Comparison of ENCODE assay signal across 8 cellular contexts in genomic region chr14:23120405-23121251, GRCh38. TPM values are rescaled to one million over a fixed set of nuclear protein-coding genes. Genes with fewer than 3 reads are reported as not detected.
A peak's percentile ranks its signal among the peaks of the same experiment; 100 is the strongest.
DNase-seq lines count a peak whose midpoint lies in the region; ATAC-seq and TF ChIP-seq lines count a peak whose summit lies in the region.

No MANE protein-coding gene starts in this region.

- H3K4me3 ChIP-seq in Peyer's patch, result peak overlapping the region in 1 of 4 donors; percentile 2
- no peak overlapping the region for H3K4me3 ChIP-seq in esophagus muscularis mucosa

- H3K36me3 ChIP-seq in Peyer's patch (no peaks in the 10 kb centered on the region), esophagus muscularis mucosa (no peaks in the 10 kb centered on the region)

- H3K27me3 Mint-ChIP-seq in naive B cell, result peaks cover 3 to 7% (median 5%) of the 10 kb centered on the region in 3 donors

- H3K27ac ChIP-seq in Peyer's patch (peak overlapping the region in 2 of 4 donors; percentile 52 to 84), esophagus muscularis mucosa (replicated peaks in 1 of 4) (peak overlapping the region in 1 of 4 donors; percentile 48)

- peak; percentile 95 for DNase-seq in DMS 273 (lab: John Stamatoyannopoulos, UW; ENCODE audit: unreplicated experiment)
- DNase-seq in LoVo (ENCODE audit: low spot score), result peak; percentile 89
- DNase-seq in Peyer's patch, result peak; percentile 88 to 96 (median 90)
- DNase-seq in activated T-cell treated with anti-CD3 and anti-CD28 coated beads, Interleukin-2, amount 50 U/mL, for 48 hours, result peak; percentile 89 to 90
- DNase-seq in esophagus muscularis mucosa (ENCODE audit: extremely low spot score), result peak; percentile 97
- DNase-seq in naive B cell, result peak; percentile 71
- DNase-seq in stimulated activated effector memory CD8-positive, alpha-beta T cell treated with anti-CD3 and anti-CD28 coated beads, Interleukin-12 subunit alpha, Interleukin-12 subunit beta, amount 100 ng/mL, for 72 hours (ENCODE audit: low spot score in 2 of 2), result peak; percentile 69 to 91

- no peaks in the 10 kb centered on the region for H3K27me3 ChIP-seq in Peyer's patch
- H3K27me3 ChIP-seq in esophagus muscularis mucosa, result peaks cover 0 to 26% (median 0%) of the 10 kb centered on the region in 4 donors

- H3K4me1 Mint-ChIP-seq in naive B cell, result peaks cover 30 to 37% (median 34%) of the 10 kb centered on the region in 3 donors
- peaks cover 26% of the 10 kb centered on the region for H3K4me1 Mint-ChIP-seq in stimulated activated effector memory CD8-positive, alpha-beta T cell treated with anti-CD3 and anti-CD28 coated beads, Interleukin-12 subunit alpha, Interleukin-12 subunit beta, amount 100 ng/mL, for 72 hours

- peak overlapping the region; percentile 41 to 97 (median 93) for H3K27ac Mint-ChIP-seq in naive B cell
- H3K27ac Mint-ChIP-seq in stimulated activated effector memory CD8-positive, alpha-beta T cell treated with anti-CD3 and anti-CD28 coated beads, Interleukin-12 subunit alpha, Interleukin-12 subunit beta, amount 100 ng/mL, for 72 hours, result peak overlapping the region; percentile 84

- no peaks in the 10 kb centered on the region for H3K36me3 Mint-ChIP-seq in naive B cell
- H3K36me3 Mint-ChIP-seq in stimulated activated effector memory CD8-positive, alpha-beta T cell treated with anti-CD3 and anti-CD28 coated beads, Interleukin-12 subunit alpha, Interleukin-12 subunit beta, amount 100 ng/mL, for 72 hours, result no peaks in the 10 kb centered on the region

- no peak for TF ChIP-seq EP300 in esophagus muscularis mucosa (IDR thresholded peaks at IDR 0.05)

- H3K4me1 ChIP-seq in Peyer's patch, result peaks cover 0 to 17% (median 5%) of the 10 kb centered on the region in 4 donors
- peaks cover 14 to 22% (median 20%) of the 10 kb centered on the region in 4 donors for H3K4me1 ChIP-seq in esophagus muscularis mucosa

- peak overlapping the region; percentile 22 to 91 (median 84) for H3K4me3 Mint-ChIP-seq in naive B cell
- peak overlapping the region; percentile 40 for H3K4me3 Mint-ChIP-seq in stimulated activated effector memory CD8-positive, alpha-beta T cell treated with anti-CD3 and anti-CD28 coated beads, Interleukin-12 subunit alpha, Interleukin-12 subunit beta, amount 100 ng/mL, for 72 hours

- TF ChIP-seq POLR2A in Peyer's patch (IDR thresholded peaks at IDR 0.05), result no peak
- no peak for TF ChIP-seq POLR2A in esophagus muscularis mucosa (IDR thresholded peaks at IDR 0.05; ENCODE audit: low read depth)

- intact Hi-C loops in esophagus muscularis mucosa (cut with DNase I), result loop anchor here (1.0 to 10.0 kb wide), 2 partner anchors 67 to 184 kb away; partner anchors contain the start of genes BCL2L2 and PPP1R3E

- TF ChIP-seq CTCF in Peyer's patch (IDR thresholded peaks at IDR 0.05), result peak; percentile 99 to 100 (median 100)
- peak; percentile 100 for TF ChIP-seq CTCF in esophagus muscularis mucosa (IDR thresholded peaks at IDR 0.05)

- no peaks in the 10 kb centered on the region for H3K9me3 ChIP-seq in Peyer's patch
- H3K9me3 ChIP-seq in esophagus muscularis mucosa, result no peaks in the 10 kb centered on the region

- WGBS in esophagus muscularis mucosa, result 19% methylated on average over 9 of the region's 9 CpGs

- ATAC-seq in GM21737 (IDR thresholded peaks at IDR 0.05; ENCODE audit: unreplicated experiment) (peak; percentile 70), naive B cell (ENCODE audit: low read depth in 2 of 2) (peak; percentile 65 to 69)
- peak; percentile 86 for ATAC-seq in stimulated activated effector memory CD8-positive, alpha-beta T cell treated with anti-CD3 and anti-CD28 coated beads, Interleukin-12 subunit alpha, Interleukin-12 subunit beta, amount 100 ng/mL, for 72 hours

- no peaks in the 10 kb centered on the region for H3K9me3 Mint-ChIP-seq in naive B cell
- H3K9me3 Mint-ChIP-seq in stimulated activated effector memory CD8-positive, alpha-beta T cell treated with anti-CD3 and anti-CD28 coated beads, Interleukin-12 subunit alpha, Interleukin-12 subunit beta, amount 100 ng/mL, for 72 hours, result no peaks in the 10 kb centered on the region

RNA-seq across cellular contexts. Expression of gene CEBPE, which starts 1.6 kb away (rescaled TPM):
- total RNA-seq in Peyer's patch (not detected), esophagus muscularis mucosa (under 1 TPM in 1 of 4 donors, not detected in 3; 0.57 TPM)
- under 1 TPM in 4 of 6 donors, not detected in 2; 0.32 to 0.61 (median 0.44) TPM for polyA plus RNA-seq in naive B cell (ENCODE audit: low read depth in 6 of 6)

RNA-seq across cellular contexts. Expression of gene CIROP, which starts 15.8 kb away (rescaled TPM):
- total RNA-seq in Peyer's patch (not detected), esophagus muscularis mucosa (under 1 TPM in 1 of 4 donors, not detected in 3; 0.19 TPM)
- not detected for polyA plus RNA-seq in naive B cell (ENCODE audit: low read depth in 6 of 6)

RNA-seq across cellular contexts. Expression of gene C14orf119, which starts 25.3 kb away (rescaled TPM):
- total RNA-seq in Peyer's patch (10 to 100 TPM in 3 of 4 donors, 1 to 10 TPM in 1; 5.0 to 30.3 (median 18.8) TPM), esophagus muscularis mucosa (10 to 100 TPM; 21.2 to 42.5 (median 34.0) TPM)
- polyA plus RNA-seq in naive B cell (ENCODE audit: low read depth in 6 of 6), result 10 to 100 TPM; 31.7 to 81.0 (median 69.0) TPM

RNA-seq across cellular contexts. Expression of gene ACIN1, which starts 25.7 kb away (rescaled TPM):
- total RNA-seq in Peyer's patch (100 to 1,000 TPM; 130 to 281 (median 238) TPM), esophagus muscularis mucosa (100 to 1,000 TPM in 1 of 4 donors, 10 to 100 TPM in 3; 60.1 to 101 (median 89.5) TPM)
- polyA plus RNA-seq in naive B cell (ENCODE audit: low read depth in 6 of 6), result 10 to 100 TPM in 2 of 6 donors, 1 to 10 TPM in 3, under 1 TPM in 1; 0.61 to 18.0 (median 9.8) TPM
